ENCODE assay signal across 20 cellular contexts in genomic region chr4:57404463-57404862, GRCh38.
A peak's percentile ranks its signal among the peaks of the same experiment; 100 is the strongest.
DNase-seq lines count a peak whose midpoint lies in the region; ATAC-seq lines count a peak whose summit lies in the region.
"Had no signal": no experiment of that assay in that cellular context is flagged by ENCODE, and none has a peak within 500 bp of the region (broad histone marks: within the 10 kb centered on the region; RNA-seq: fewer than 3 reads in every experiment).

No MANE protein-coding gene starts in this region.

- ATAC-seq in HG03135 (IDR thresholded peaks at IDR 0.05; ENCODE audit: unreplicated experiment) (no peak), HG03432 (IDR thresholded peaks at IDR 0.05; ENCODE audit: unreplicated experiment) (no peak)
- ATAC-seq: A549, K562 had no signal

- H3K4me3 ChIP-seq in H7 (ENCODE audit: insufficient read depth, low read depth, low read length): no peak overlapping the region
- H3K4me3 ChIP-seq: A549, BLaER1, K562, PC-9, SK-N-MC had no signal

- H3K27me3 ChIP-seq in H7 (ENCODE audit: control insufficient read depth, insufficient read depth, low read length): no peaks in the 10 kb centered on the region
- H3K27me3 ChIP-seq: BLaER1 had no signal

- DNase-seq in H7 (peak; percentile 2), astrocyte of the hippocampus (ENCODE audit: low read depth, low spot score) (peak; percentile 10), kidney tubule cell (ENCODE audit: low spot score) (peak; percentile 26), retina (peak; percentile 37), DMS 273 treated with DMSO at 0.1 percent for 48 hours (lab: John Stamatoyannopoulos, UW) (no peak)
- DNase-seq: CD4-positive, alpha-beta memory T cell; GOT3; NCI-H1417; NCI-H187; NCI-H2107; NCI-H226; NCI-H524; NCI-H82; PC-9 had no signal

- no peaks in the 10 kb centered on the region for H3K36me3 ChIP-seq in H7 (replicated peaks; ENCODE audit: control insufficient read depth, insufficient read depth, low read length)
- H3K36me3 ChIP-seq: BLaER1 had no signal
